Comparison of ENCODE assay signal across 29 cellular contexts in the genomic region with DNA sequence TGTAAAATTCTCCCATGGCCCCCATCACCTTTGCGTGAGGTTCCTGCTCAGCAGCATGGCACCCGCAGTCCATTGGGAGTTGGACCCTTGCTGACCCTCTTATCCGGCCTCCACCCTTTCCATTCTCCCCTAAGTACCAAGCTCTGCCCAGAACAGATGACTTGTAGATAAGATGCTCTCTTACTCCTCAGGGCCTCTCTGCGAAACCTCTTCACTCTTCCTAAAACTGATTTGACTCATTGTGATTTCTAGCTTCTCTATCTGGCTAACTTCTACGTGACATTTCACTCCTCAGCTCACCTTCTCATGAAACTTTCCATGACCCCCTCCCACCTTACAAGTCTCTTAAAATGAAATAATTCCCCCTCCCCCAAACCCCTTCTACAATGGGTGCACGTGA. TPM values are rescaled to one million over a fixed set of nuclear protein-coding genes. Genes with fewer than 3 reads are reported as not detected.
"Had no signal": no experiment of that assay in that cellular context is flagged by ENCODE, and none has a peak within 500 bp of the region (broad histone marks: within the 10 kb centered on the region; RNA-seq: fewer than 3 reads in every experiment).

No MANE protein-coding gene starts in this region.

- DNase-seq: activated B cell treated with CpG ODN at 0.5 μM for 24 hours; activated CD4-positive, alpha-beta memory T cell treated with anti-CD3 and anti-CD28 coated beads, Interleukin-2, amount 10 ng/mL, durations not matched to agents 7 days and 5 days; activated CD4-positive, alpha-beta T cell treated with anti-CD3 and anti-CD28 coated beads, Interleukin-2, amount 10 ng/mL, durations not matched to agents 7 days and 5 days; activated CD4-positive, alpha-beta T cell treated with anti-CD3 and anti-CD28 coated beads, Interleukin-2, amount 50 U/mL, for 4 hours; activated CD8-positive, alpha-beta memory T cell treated with anti-CD3 and anti-CD28 coated beads, Interleukin-2, amount 50 U/mL, for 48 hours; activated effector memory CD4-positive, alpha-beta T cell treated with Interleukin-2 at 50 U/mL for 16 hours; activated gamma-delta T cell treated with Interleukin-2 at 50 U/mL for 16 hours; activated naive CD4-positive, alpha-beta T cell treated with anti-CD3 and anti-CD28 coated beads, Interleukin-2, amount 50 U/mL, for 16 hours; activated naive CD4-positive, alpha-beta T cell treated with Interleukin-2 at 50 U/mL for 16 hours; activated T-cell treated with anti-CD3 and anti-CD28 coated beads for 4 hours; activated T-cell treated with anti-CD3 and anti-CD28 coated beads, Interleukin-2, amount 50 U/mL, for 24 hours; activated T-cell treated with anti-CD3 and anti-CD28 coated beads, Interleukin-2, amount 50 U/mL, for 72 hours; amniotic stem cell; brain microvascular endothelial cell; dorsolateral prefrontal cortex; effector memory CD4-positive, alpha-beta T cell; endodermal cell; head of caudate nucleus; T-helper 1 cell; WERI-Rb-1 had no signal

- FAIRE-seq: astrocyte, bronchial epithelial cell, frontal cortex had no signal

- H3K4me1 Mint-ChIP-seq: activated CD4-positive, alpha-beta T cell treated with anti-CD3 and anti-CD28 coated beads, Interleukin-2, amount 10 ng/mL, durations not matched to agents 7 days and 5 days; central memory CD8-positive, alpha-beta T cell had no signal

- H3K27ac Mint-ChIP-seq: activated B cell treated with CpG ODN at 0.5 μM for 24 hours; activated CD4-positive, alpha-beta memory T cell treated with anti-CD3 and anti-CD28 coated beads, Interleukin-2, amount 10 ng/mL, durations not matched to agents 7 days and 5 days; activated CD4-positive, alpha-beta T cell treated with anti-CD3 and anti-CD28 coated beads, Interleukin-2, amount 10 ng/mL, durations not matched to agents 7 days and 5 days; activated naive CD8-positive, alpha-beta T cell; activated T-cell treated with anti-CD3 and anti-CD28 coated beads, Interleukin-2, amount 50 U/mL, for 24 hours; activated T-cell treated with anti-CD3 and anti-CD28 coated beads, Interleukin-2, amount 50 U/mL, for 72 hours; dendritic cell treated with granulocyte-macrophage colony-stimulating factor and Interleukin-4, amounts not matched to agents 40 ng/mL and 50 ng/mL, for 4 days; endodermal cell had no signal

- H3K4me3 ChIP-seq: coronary artery, dorsolateral prefrontal cortex had no signal

- H3K4me3 Mint-ChIP-seq: activated B cell treated with CpG ODN at 0.5 μM for 24 hours; activated CD4-positive, alpha-beta memory T cell treated with anti-CD3 and anti-CD28 coated beads, Interleukin-2, amount 10 ng/mL, durations not matched to agents 7 days and 5 days; activated CD4-positive, alpha-beta T cell treated with anti-CD3 and anti-CD28 coated beads, Interleukin-2, amount 10 ng/mL, durations not matched to agents 7 days and 5 days; activated naive CD8-positive, alpha-beta T cell; activated T-cell treated with anti-CD3 and anti-CD28 coated beads, Interleukin-2, amount 50 U/mL, for 24 hours; central memory CD8-positive, alpha-beta T cell; dendritic cell treated with granulocyte-macrophage colony-stimulating factor and Interleukin-4, amounts not matched to agents 40 ng/mL and 50 ng/mL, for 4 days; endodermal cell had no signal

- H3K27me3 Mint-ChIP-seq: activated B cell treated with CpG ODN at 0.5 μM for 24 hours; activated CD4-positive, alpha-beta T cell treated with anti-CD3 and anti-CD28 coated beads, Interleukin-2, amount 10 ng/mL, durations not matched to agents 7 days and 5 days; activated T-cell treated with anti-CD3 and anti-CD28 coated beads, Interleukin-2, amount 50 U/mL, for 24 hours; central memory CD8-positive, alpha-beta T cell; dendritic cell treated with granulocyte-macrophage colony-stimulating factor and Interleukin-4, amounts not matched to agents 40 ng/mL and 50 ng/mL, for 4 days had no signal

- ATAC-seq: activated CD4-positive, CD25-positive, alpha-beta regulatory T cell treated with anti-CD3 and anti-CD28 coated beads, Interleukin-2, amount 50 U/mL, for 24 hours; esophagus mucosa had no signal

- H3K9me3 Mint-ChIP-seq: activated B cell treated with CpG ODN at 0.5 μM for 24 hours; activated CD4-positive, alpha-beta memory T cell treated with anti-CD3 and anti-CD28 coated beads, Interleukin-2, amount 10 ng/mL, durations not matched to agents 7 days and 5 days; activated CD4-positive, alpha-beta T cell treated with anti-CD3 and anti-CD28 coated beads, Interleukin-2, amount 10 ng/mL, durations not matched to agents 7 days and 5 days; activated T-cell treated with anti-CD3 and anti-CD28 coated beads, Interleukin-2, amount 50 U/mL, for 24 hours; activated T-cell treated with anti-CD3 and anti-CD28 coated beads, Interleukin-2, amount 50 U/mL, for 72 hours; central memory CD8-positive, alpha-beta T cell; dendritic cell treated with granulocyte-macrophage colony-stimulating factor and Interleukin-4, amounts not matched to agents 40 ng/mL and 50 ng/mL, for 4 days; endodermal cell had no signal

- H3K36me3 ChIP-seq: brain microvascular endothelial cell, WERI-Rb-1 had no signal

- H3K27ac ChIP-seq: brain microvascular endothelial cell, coronary artery, dorsolateral prefrontal cortex, WERI-Rb-1 had no signal

- H3K27me3 ChIP-seq: brain microvascular endothelial cell, dorsolateral prefrontal cortex had no signal

RNA-seq across cellular contexts. Expression of gene PPIL6, which starts 44.1 kb away (rescaled TPM):
- total RNA-seq: activated CD4-positive, alpha-beta memory T cell treated with anti-CD3 and anti-CD28 coated beads, Interleukin-2, amount 10 ng/mL, durations not matched to agents 7 days and 5 days had no signal
